8 cellular contexts compared by ENCODE assay signal in genomic region chrX:71254092-71254941, GRCh38. TPM values are rescaled to one million over a fixed set of nuclear protein-coding genes. Genes with fewer than 3 reads are reported as not detected.
A peak's percentile ranks its signal among the peaks of the same experiment; 100 is the strongest.
DNase-seq lines count a peak whose midpoint lies in the region; ATAC-seq, FAIRE-seq and TF ChIP-seq lines count a peak whose summit lies in the region.

Gene ZMYM3 (minus strand): TSS chrX:71254140. CDS start chrX:71253255, 885 bp downstream.

- H3K9me1 ChIP-seq in keratinocyte (ENCODE audit: control insufficient read depth, extremely low read depth, insufficient read depth, low read length) = no peaks in the 10 kb centered on the region

- no peaks in the 10 kb centered on the region for H3K9me3 ChIP-seq in keratinocyte (ENCODE audit: control insufficient read depth, low read depth, low read length)

- H2AFZ ChIP-seq in keratinocyte (ENCODE audit: control insufficient read depth, low read length) = peak within 1 kb of the TSS; percentile 69

- peak; percentile 32 for TF ChIP-seq POLR2A in GM19193 (IDR thresholded peaks at IDR 0.05; ENCODE audit: extremely low read depth, insufficient read depth, insufficient read length)

- peak; percentile 61 for ATAC-seq in HG03378 (IDR thresholded peaks at IDR 0.05; ENCODE audit: unreplicated experiment)

- no peak for TF ChIP-seq CTCF in keratinocyte (optimal IDR thresholded peaks at IDR 0.05 in 1 of 3, IDR thresholded peaks at IDR 0.05 in 1 of 3, conservative IDR thresholded peaks at IDR 0.05 in 1 of 3; ENCODE audit: extremely low read depth in 1 of 3, insufficient read depth in 2 of 3, low read length in 3 of 3)

- H3K27me3 ChIP-seq in keratinocyte (ENCODE audit: control insufficient read depth, extremely low read depth, insufficient read depth, low read length) = no peaks in the 10 kb centered on the region

- H3K4me2 ChIP-seq in keratinocyte (ENCODE audit: control insufficient read depth, extremely low read depth, insufficient read depth, low read depth, low read length) = peak within 1 kb of the TSS; percentile 80

- peak within 1 kb of the TSS; percentile 63 to 74 (median 69) for H3K4me3 ChIP-seq in keratinocyte (ENCODE audit: control insufficient read depth in 2 of 3, extremely low read depth in 1 of 3, insufficient read depth in 2 of 3, low read depth in 1 of 3, low read length in 3 of 3)

- H3K9ac ChIP-seq in keratinocyte (ENCODE audit: control insufficient read depth, extremely low read depth, insufficient read depth, low read length) = peak within 1 kb of the TSS; percentile 72

- dilution Hi-C loops in keratinocyte (cut with MboI; ENCODE audit: extremely low pct_ligation_motif_present, low sequenced_read_pairs) = no loop called here

- FAIRE-seq in keratinocyte (lab: Jason Lieb, UNC) = no peak

- no peaks in the 10 kb centered on the region for H4K20me1 ChIP-seq in keratinocyte (ENCODE audit: control insufficient read depth, extremely low read depth, insufficient read depth, low read length)

- H3K79me2 ChIP-seq in keratinocyte (ENCODE audit: control insufficient read depth, insufficient read depth, low read length) = peaks cover 3% of the 10 kb centered on the region

- peak within 1 kb of the TSS; percentile 31 for H3K27ac ChIP-seq in keratinocyte (ENCODE audit: control insufficient read depth, insufficient read depth, low read length)

- H3K4me1 ChIP-seq in keratinocyte (ENCODE audit: control insufficient read depth, extremely low read depth, insufficient read depth, low read length) = peaks cover 2% of the 10 kb centered on the region

- DNase-seq in AML-193 (lab: John Stamatoyannopoulos, UW) (peak; percentile 56 to 67), NCI-H460 (ENCODE audit: extremely low read depth, low read depth) (peak; percentile 82), cerebellar cortex (ENCODE audit: low spot score) (peak; percentile 83), keratinocyte (ENCODE audit: low read depth, low spot score) (no peak)
- DNase-seq in activated CD4-positive, CD25-positive, alpha-beta regulatory T cell treated with anti-CD3 and anti-CD28 coated beads, Interleukin-2, amount 50 U/mL, for 72 hours = peak; percentile 63
- peak; percentile 67 for DNase-seq in stimulated activated CD4-positive, alpha-beta T cell treated with anti-CD3 and anti-CD28 coated beads, Interleukin-12 subunit alpha, Interleukin-12 subunit beta, amount 100 ng/mL, for 4 hours

- H3K36me3 ChIP-seq in keratinocyte (ENCODE audit: control insufficient read depth in 2 of 2, extremely low read depth in 1 of 2, insufficient read depth in 2 of 2, low read length in 2 of 2) = no peaks in the 10 kb centered on the region

RNA-seq across cellular contexts. Expression of gene ZMYM3, which starts in this region (rescaled TPM):
- 13.4 and 14.7 TPM in 2 replicates for total RNA-seq in NCI-H460 (2014; rRNA removed; shearing (Covaris generic))
- polyA plus RNA-seq in NCI-H460 (2014; cell fraction: nucleus; rRNA removed) = 14.2 and 19.0 TPM in 2 replicates
- polyA plus RNA-seq in keratinocyte = 7.3 to 11.6 TPM (median 7.7 TPM) in 3 replicates
- polyA plus RNA-seq in keratinocyte (2011; ENCODE audit: low read depth) = 1.6 TPM
- 5.9 and 7.2 TPM in 2 replicates for polyA plus RNA-seq in keratinocyte (2011; cell fraction: cytosol; rRNA removed)
- 20.3 and 24.3 TPM in 2 replicates for polyA plus RNA-seq in keratinocyte (2011; cell fraction: nucleus; rRNA removed)
- polyA plus RNA-seq in keratinocyte (2012; ENCODE audit: low replicate concordance) = 4.1 and 10.7 TPM in 2 replicates
- 16.7 to 27.0 TPM (median 18.0 TPM) in 3 replicates for polyA minus RNA-seq in keratinocyte
- 12.3 TPM for polyA minus RNA-seq in keratinocyte (2011; cell fraction: cytosol; rRNA and poly(A)+ RNA removed)
- 17.0 and 24.7 TPM in 2 replicates for polyA minus RNA-seq in keratinocyte (2011; cell fraction: nucleus; rRNA and poly(A)+ RNA removed)
